13 cellular contexts compared by ENCODE assay signal in genomic region chr7:55512635-55513034, GRCh38.
"Had no signal": no experiment of that assay in that cellular context is flagged by ENCODE, and none has a peak within 500 bp of the region (broad histone marks: within the 10 kb centered on the region; RNA-seq: fewer than 3 reads in every experiment).

No MANE protein-coding gene starts in this region.

- H3K27me3 ChIP-seq: brain microvascular endothelial cell, neutrophil, right atrium auricular region, tibial artery had no signal

- H3K4me3 Mint-ChIP-seq: activated CD4-positive, alpha-beta T cell treated with anti-CD3 and anti-CD28 coated beads, Interleukin-2, amount 10 ng/mL, durations not matched to agents 7 days and 5 days; activated naive CD4-positive, alpha-beta T cell treated with anti-CD3 and anti-CD28 coated beads, Interleukin-2, amount 50 U/mL, for 24 hours; endodermal cell; mesothelial cell of epicardium; T-helper 1 cell treated with Interleukin-12 subunit alpha and Interleukin-12 subunit beta and Interleukin-4 antibody, amounts not matched to agents 30 μg/mL and 1 μg/mL, for 36 hours had no signal

- H3K4me3 ChIP-seq: right atrium auricular region, tibial artery had no signal

- H3K9me3 Mint-ChIP-seq: activated CD4-positive, alpha-beta T cell treated with anti-CD3 and anti-CD28 coated beads, Interleukin-2, amount 10 ng/mL, durations not matched to agents 7 days and 5 days; activated naive CD4-positive, alpha-beta T cell treated with anti-CD3 and anti-CD28 coated beads, Interleukin-2, amount 50 U/mL, for 24 hours; endodermal cell; mesothelial cell of epicardium; T-helper 1 cell treated with Interleukin-12 subunit alpha and Interleukin-12 subunit beta and Interleukin-4 antibody, amounts not matched to agents 30 μg/mL and 1 μg/mL, for 36 hours had no signal

- H3K9me3 ChIP-seq: neutrophil, right atrium auricular region, tibial artery had no signal

- H3K27ac ChIP-seq: brain microvascular endothelial cell, neutrophil, right atrium auricular region, tibial artery had no signal

- DNase-seq: activated CD4-positive, alpha-beta T cell treated with anti-CD3 and anti-CD28 coated beads, Interleukin-2, amount 10 ng/mL, durations not matched to agents 7 days and 5 days; amniotic stem cell; brain microvascular endothelial cell; endodermal cell; hippocampal formation; kidney glomerular epithelial cell; small intestine had no signal

- H3K27ac Mint-ChIP-seq: activated CD4-positive, alpha-beta T cell treated with anti-CD3 and anti-CD28 coated beads, Interleukin-2, amount 10 ng/mL, durations not matched to agents 7 days and 5 days; endodermal cell; T-helper 1 cell treated with Interleukin-12 subunit alpha and Interleukin-12 subunit beta and Interleukin-4 antibody, amounts not matched to agents 30 μg/mL and 1 μg/mL, for 36 hours had no signal

- H3K27me3 Mint-ChIP-seq: activated CD4-positive, alpha-beta T cell treated with anti-CD3 and anti-CD28 coated beads, Interleukin-2, amount 10 ng/mL, durations not matched to agents 7 days and 5 days; activated naive CD4-positive, alpha-beta T cell treated with anti-CD3 and anti-CD28 coated beads, Interleukin-2, amount 50 U/mL, for 24 hours had no signal
